ENCODE assay signal across 8 cellular contexts in genomic region chr20:1118004-1118335, GRCh38. TPM values are rescaled to one million over a fixed set of nuclear protein-coding genes. Genes with fewer than 3 reads are reported as not detected.
DNase-seq lines count a peak whose midpoint lies in the region; ATAC-seq and FAIRE-seq lines count a peak whose summit lies in the region.

No MANE protein-coding gene starts in this region.

- H3K36me3 Mint-ChIP-seq in activated naive CD4-positive, alpha-beta T cell treated with anti-CD3 and anti-CD28 coated beads, Interleukin-2, amount 50 U/mL, for 72 hours: peaks cover 41 to 43% of the 10 kb centered on the region in 2 donors
- peaks cover 0 to 5% (median 4%) of the 10 kb centered on the region in 3 donors for H3K36me3 Mint-ChIP-seq in immature natural killer cell

- peaks cover 0 to 6% (median 0%) of the 10 kb centered on the region in 3 donors for H3K27me3 Mint-ChIP-seq in immature natural killer cell (ENCODE audit: low read depth in 3 of 3)

- FAIRE-seq in RCC 7860 (lab: Jason Lieb, UNC): no peak

- DNase-seq in NCI-H748 (lab: John Stamatoyannopoulos, UW; ENCODE audit: unreplicated experiment): peak; percentile 49
- DNase-seq in NCI-H748 treated with DMSO at 0.1 percent for 48 hours (lab: John Stamatoyannopoulos, UW): no peak
- no peak for DNase-seq in activated naive CD4-positive, alpha-beta T cell treated with anti-CD3 and anti-CD28 coated beads, Interleukin-2, amount 50 U/mL, for 72 hours (ENCODE audit: low spot score in 2 of 2)
- peak in 1 of 3 donors; percentile 3 for DNase-seq in immature natural killer cell
- DNase-seq in substantia nigra (lab: John Stamatoyannopoulos, UW): peak in 1 of 49 donors; percentile 21
- no peak for DNase-seq in RCC 7860 (ENCODE audit: low spot score)
- DNase-seq in AG20443 (ENCODE audit: low spot score): no peak
- no peak for DNase-seq in glomerular visceral epithelial cell (ENCODE audit: extremely low spot score)

- peak overlapping the region; percentile 88 to 97 for H3K27ac Mint-ChIP-seq in activated naive CD4-positive, alpha-beta T cell treated with anti-CD3 and anti-CD28 coated beads, Interleukin-2, amount 50 U/mL, for 72 hours
- H3K27ac Mint-ChIP-seq in immature natural killer cell: peak overlapping the region; percentile 79 to 94 (median 91)

- no peak for ATAC-seq in activated naive CD4-positive, alpha-beta T cell treated with anti-CD3 and anti-CD28 coated beads, Interleukin-2, amount 50 U/mL, for 72 hours

- H3K4me3 Mint-ChIP-seq in immature natural killer cell: peak overlapping the region; percentile 86 to 97 (median 93)

- H3K9me3 Mint-ChIP-seq in activated naive CD4-positive, alpha-beta T cell treated with anti-CD3 and anti-CD28 coated beads, Interleukin-2, amount 50 U/mL, for 72 hours: no peaks in the 10 kb centered on the region
- no peaks in the 10 kb centered on the region for H3K9me3 Mint-ChIP-seq in immature natural killer cell

- H3K27ac ChIP-seq in substantia nigra (ENCODE audit: low read depth, low read length, poor library complexity, severe bottlenecking): peak overlapping the region; percentile 42

- peaks cover 56 to 61% of the 10 kb centered on the region in 2 donors for H3K4me1 Mint-ChIP-seq in immature natural killer cell

RNA-seq across cellular contexts. Expression of gene PSMF1, which starts 0.4 kb away (rescaled TPM):
- 100 to 1,000 TPM in 1 of 2 donors, 10 to 100 TPM in 1; 89.6 to 151 TPM for total RNA-seq in activated naive CD4-positive, alpha-beta T cell treated with anti-CD3 and anti-CD28 coated beads, Interleukin-2, amount 50 U/mL, for 72 hours
- polyA plus RNA-seq in immature natural killer cell: 100 to 1,000 TPM in 2 of 3 donors, 10 to 100 TPM in 1; 87.6 to 172 (median 140) TPM
